Comparison of ENCODE assay signal across 8 cellular contexts in the genomic region with DNA sequence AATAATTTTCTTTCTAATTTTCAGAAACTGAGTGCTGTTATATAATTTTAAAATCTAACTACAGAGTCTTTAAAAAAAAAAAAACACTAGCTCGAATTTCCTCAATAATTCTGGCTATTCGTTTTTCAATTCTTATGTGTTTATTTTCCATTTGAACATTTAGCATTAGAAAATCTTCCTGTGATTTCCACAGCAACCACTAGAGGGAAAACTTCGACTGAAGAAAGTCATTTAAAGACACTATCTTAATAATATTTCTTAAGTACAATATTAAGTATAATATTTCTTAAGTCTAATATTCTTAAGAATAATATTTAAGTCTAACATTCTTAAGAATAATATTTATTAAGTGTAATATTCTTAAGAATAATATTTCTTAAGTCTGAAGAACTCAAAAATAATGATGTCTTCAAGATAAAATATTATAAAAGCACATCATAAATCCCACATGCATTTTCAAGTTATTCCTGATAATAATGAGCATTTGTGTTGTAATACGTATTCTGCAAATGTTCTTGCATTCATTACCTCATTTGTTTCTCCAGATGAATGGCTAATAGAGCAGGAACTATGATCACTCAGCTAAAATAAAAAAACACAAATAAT.
DNase-seq lines count a peak whose midpoint lies in the region; ATAC-seq and TF ChIP-seq lines count a peak whose summit lies in the region.

No MANE protein-coding gene starts in this region.

- H3K9ac ChIP-seq in mammary epithelial cell (ENCODE audit: insufficient read depth, low read length) = no peak overlapping the region

- CTCF ChIA-PET in mammary epithelial cell (lab: Charles Lee; ENCODE audit: low non-redundant PET) = no interaction called here

- DNase-seq in NCI-H2171 treated with DMSO at 0.1 percent for 48 hours (lab: John Stamatoyannopoulos, UW) (peak; percentile 4), NCI-H2171 (lab: John Stamatoyannopoulos, UW) (no peak), LNCaP clone FGC (ENCODE audit: low read depth) (no peak), mammary epithelial cell (no peak), left lobe of liver (ENCODE audit: low spot score) (no peak)
- DNase-seq in natural killer cell treated with Interleukin-12 subunit alpha and Interleukin-12 subunit beta and Interleukin-15 and Interleukin-18, amount 100 ng/mL, for 72 hours (ENCODE audit: low spot score) = no peak
- DNase-seq in activated naive CD4-positive, alpha-beta T cell treated with Interleukin-2 at 50 U/mL for 16 hours = no peak

- intact Hi-C loops in mammary epithelial cell (cut with micrococcal nuclease) = loop anchor here (1.0 to 5.0 kb wide), 3 partner anchors 108 to 395 kb away; no protein-coding TSS in a partner anchor

- TF ChIP-seq CTCF in LNCaP clone FGC (IDR thresholded peaks at IDR 0.05; ENCODE audit: control insufficient read depth, extremely low read depth, insufficient read depth) = peak; percentile 46
- TF ChIP-seq CTCF in mammary epithelial cell (conservative IDR thresholded peaks at IDR 0.05 in 1 of 2, IDR thresholded peaks at IDR 0.05 in 1 of 2; ENCODE audit: extremely low read depth in 1 of 2, insufficient read depth in 1 of 2, low read depth in 1 of 2, low read length in 2 of 2) = peak; percentile 60 to 75

- no peaks in the 10 kb centered on the region for H3K36me3 ChIP-seq in mammary epithelial cell (ENCODE audit: insufficient read depth, low read length)

- H3K4me2 ChIP-seq in mammary epithelial cell (ENCODE audit: insufficient read depth, low read depth, low read length) = no peak overlapping the region

- in situ Hi-C loops in mammary epithelial cell (cut with MboI; ENCODE audit: low sequenced_read_pairs in 2 of 2) = loop anchor here in 1 of 2 donors (25.0 kb wide), 1 partner anchor 390 kb away; no protein-coding TSS in a partner anchor

- H3K79me2 ChIP-seq in mammary epithelial cell (ENCODE audit: insufficient read depth, low read length) = no peaks in the 10 kb centered on the region

- no peaks in the 10 kb centered on the region for H3K4me1 ChIP-seq in mammary epithelial cell (ENCODE audit: insufficient read depth, low read length)

- H3K27ac ChIP-seq in mammary epithelial cell (ENCODE audit: insufficient read depth, low read depth, low read length) = no peak overlapping the region

- H3K9me3 ChIP-seq in mammary epithelial cell (replicated peaks; ENCODE audit: insufficient read depth, low read length) = no peaks in the 10 kb centered on the region

- peaks cover 8% of the 10 kb centered on the region for H3K27me3 ChIP-seq in mammary epithelial cell (ENCODE audit: insufficient read depth, low read length)

- H2AFZ ChIP-seq in mammary epithelial cell (ENCODE audit: low read depth, low read length) = no peak overlapping the region

- 1% methylated on average over 4 of the region's 4 CpGs for WGBS in mammary epithelial cell (ENCODE audit: low coverage, missing lambda C conversion rate)

- no peaks in the 10 kb centered on the region for H3K27me3 Mint-ChIP-seq in natural killer cell treated with Interleukin-12 subunit alpha and Interleukin-12 subunit beta and Interleukin-15 and Interleukin-18, amount 100 ng/mL, for 72 hours

- dilution Hi-C loops in mammary epithelial cell (cut with HindIII; ENCODE audit: low sequenced_read_pairs) = no loop called here

- H3K27ac Mint-ChIP-seq in natural killer cell treated with Interleukin-12 subunit alpha and Interleukin-12 subunit beta and Interleukin-15 and Interleukin-18, amount 100 ng/mL, for 72 hours = no peak overlapping the region

- no peak for ATAC-seq in natural killer cell treated with Interleukin-12 subunit alpha and Interleukin-12 subunit beta and Interleukin-15 and Interleukin-18, amount 100 ng/mL, for 72 hours
- ATAC-seq in HG03097 (IDR thresholded peaks at IDR 0.05; ENCODE audit: low FRiP score, unreplicated experiment) (no peak), left lobe of liver (no peak)

- H3K4me3 ChIP-seq in LNCaP clone FGC (ENCODE audit: low read depth, low read length) (no peak overlapping the region), mammary epithelial cell (replicated peaks in 1 of 3; ENCODE audit: insufficient read depth in 1 of 3, low read depth in 2 of 3, low read length in 3 of 3) (no peak overlapping the region)

- no peaks in the 10 kb centered on the region for H3K9me3 Mint-ChIP-seq in natural killer cell treated with Interleukin-12 subunit alpha and Interleukin-12 subunit beta and Interleukin-15 and Interleukin-18, amount 100 ng/mL, for 72 hours

- peak overlapping the region; percentile 51 for H3K4me3 Mint-ChIP-seq in natural killer cell treated with Interleukin-12 subunit alpha and Interleukin-12 subunit beta and Interleukin-15 and Interleukin-18, amount 100 ng/mL, for 72 hours

- H4K20me1 ChIP-seq in mammary epithelial cell (ENCODE audit: insufficient read depth, low read length) = no peaks in the 10 kb centered on the region

- H3K36me3 Mint-ChIP-seq in natural killer cell treated with Interleukin-12 subunit alpha and Interleukin-12 subunit beta and Interleukin-15 and Interleukin-18, amount 100 ng/mL, for 72 hours = no peaks in the 10 kb centered on the region

- BruUV-seq in mammary epithelial cell (replicated peaks; lab: Mats Ljungman, UMichigan) = no TSS peak

- H3K4me1 Mint-ChIP-seq in natural killer cell treated with Interleukin-12 subunit alpha and Interleukin-12 subunit beta and Interleukin-15 and Interleukin-18, amount 100 ng/mL, for 72 hours (ENCODE audit: low read depth in 2 of 2) = peaks cover 4 to 7% of the 10 kb centered on the region in 2 donors
